In genomic region chr4:166538491-166539005, GRCh38 we compare ENCODE assay signal across 31 cellular contexts.
DNase-seq lines count a peak whose midpoint lies in the region; ATAC-seq and TF ChIP-seq lines count a peak whose summit lies in the region.
"Had no signal": no experiment of that assay in that cellular context is flagged by ENCODE, and none has a peak within 500 bp of the region (broad histone marks: within the 10 kb centered on the region; RNA-seq: fewer than 3 reads in every experiment).

No MANE protein-coding gene starts in this region.

- H3K4me3 ChIP-seq in PC-3 (ENCODE audit: low read length) (no peak overlapping the region), epithelial cell of esophagus (ENCODE audit: low read length) (no peak overlapping the region)
- H3K4me3 ChIP-seq: BLaER1 treated with 17β-estradiol and CSF1 and Interleukin-3, amounts not matched to agents 10 nM and 100 nM; gastroesophageal sphincter; GM12878; HAP-1; skin epidermis had no signal

- intact Hi-C loops in PC-3 (cut with micrococcal nuclease) = no loop called here

- H3K27me3 Mint-ChIP-seq in activated naive CD4-positive, alpha-beta T cell treated with anti-CD3 and anti-CD28 coated beads, Interleukin-2, amount 10 ng/mL, durations not matched to agents 7 days and 5 days = no peaks in the 10 kb centered on the region
- H3K27me3 Mint-ChIP-seq: activated naive CD8-positive, alpha-beta T cell; activated T-helper 17 cell treated with anti-CD3 and anti-CD28 coated beads, Interleukin-2, amount 50 U/mL, for 72 hours had no signal

- no peak for ATAC-seq in PC-3
- ATAC-seq: activated T-helper 17 cell treated with anti-CD3 and anti-CD28 coated beads, Interleukin-2, amount 50 U/mL, for 72 hours; esophagus mucosa; gastroesophageal sphincter; GM12878 had no signal

- TF ChIP-seq CTCF in PC-3 (conservative IDR thresholded peaks at IDR 0.05; ENCODE audit: low read depth, low read length) (no peak), epithelial cell of esophagus (IDR thresholded peaks at IDR 0.05; ENCODE audit: insufficient read depth, low read depth, low read length, missing control alignments) (no peak)

- H3K9me2 ChIP-seq in PC-3 (replicated peaks; ENCODE audit: low read length) = no peaks in the 10 kb centered on the region

- H3F3A ChIP-seq in PC-3 (ENCODE audit: low read length, unreplicated experiment) = no peaks in the 10 kb centered on the region

- no peak overlapping the region for H3K4me2 ChIP-seq in PC-3 (ENCODE audit: low read length)
- H3K4me2 ChIP-seq: BLaER1 treated with 17β-estradiol and CSF1 and Interleukin-3, amounts not matched to agents 10 nM and 100 nM had no signal

- no peaks in the 10 kb centered on the region for H3K4me1 Mint-ChIP-seq in activated naive CD4-positive, alpha-beta T cell treated with anti-CD3 and anti-CD28 coated beads, Interleukin-2, amount 10 ng/mL, durations not matched to agents 7 days and 5 days
- H3K4me1 Mint-ChIP-seq: activated T-helper 17 cell treated with anti-CD3 and anti-CD28 coated beads, Interleukin-2, amount 50 U/mL, for 72 hours had no signal

- H3K36me3 Mint-ChIP-seq in activated naive CD4-positive, alpha-beta T cell treated with anti-CD3 and anti-CD28 coated beads, Interleukin-2, amount 10 ng/mL, durations not matched to agents 7 days and 5 days = no peaks in the 10 kb centered on the region
- H3K36me3 Mint-ChIP-seq: activated naive CD8-positive, alpha-beta T cell had no signal

- DNase-seq in EL = peak; percentile 9
- peak; percentile 22 for DNase-seq in PC-3
- DNase-seq in epithelial cell of esophagus (ENCODE audit: low read depth) = peak; percentile 9
- DNase-seq in non-pigmented ciliary epithelial cell (ENCODE audit: low read depth) = peak; percentile 17
- no peak for DNase-seq in activated naive CD4-positive, alpha-beta T cell treated with anti-CD3 and anti-CD28 coated beads, Interleukin-2, amount 10 ng/mL, durations not matched to agents 7 days and 5 days
- no peak for DNase-seq in dedifferentiated amniotic fluid mesenchymal stem cell (ENCODE audit: extremely low spot score)
- no peak for DNase-seq in stimulated activated CD4-positive, alpha-beta T cell treated with anti-CD3 and anti-CD28 coated beads, Interleukin-4, amount 100 ng/mL, for 1 hour
- DNase-seq in NCI-H2081 treated with DMSO at 0.1 percent for 48 hours (lab: John Stamatoyannopoulos, UW) = no peak
- DNase-seq: ACHN; activated CD4-positive, alpha-beta T cell treated with anti-CD3 and anti-CD28 coated beads, Interleukin-2, amount 50 U/mL, for 4 hours; activated CD4-positive, CD25-positive, alpha-beta regulatory T cell; activated CD8-positive, alpha-beta memory T cell treated with anti-CD3 and anti-CD28 coated beads, Interleukin-2, amount 50 U/mL, for 48 hours; Caco-2; DMS79; effector CD8-positive, alpha-beta T cell; NCI-H1694 treated with DMSO at 0.1 percent for 48 hours; NCI-H345; occipital lobe; Right ventricle myocardium superior; stimulated activated CD4-positive, alpha-beta T cell treated with anti-CD3 and anti-CD28 coated beads, Interleukin-1b, Interleukin-23, amount 100 ng/mL, for 48 hours; substantia nigra; SW 1271; T1000 had no signal

- H2AFZ ChIP-seq in PC-3 (ENCODE audit: low read length) = peak overlapping the region; percentile 30; the same call in 1 of the 2 replicates

- H3K27ac Mint-ChIP-seq in activated naive CD4-positive, alpha-beta T cell treated with anti-CD3 and anti-CD28 coated beads, Interleukin-2, amount 10 ng/mL, durations not matched to agents 7 days and 5 days = no peak overlapping the region
- H3K27ac Mint-ChIP-seq: activated naive CD8-positive, alpha-beta T cell; activated T-helper 17 cell treated with anti-CD3 and anti-CD28 coated beads, Interleukin-2, amount 50 U/mL, for 72 hours had no signal

- POLR2A ChIA-PET in PC-3 (lab: Charles Lee; ENCODE audit: unreplicated experiment) = no interaction called here

- no peaks in the 10 kb centered on the region for H3K36me3 ChIP-seq in PC-3 (ENCODE audit: low read depth, low read length)
- H3K36me3 ChIP-seq: BLaER1 treated with 17β-estradiol and CSF1 and Interleukin-3, amounts not matched to agents 10 nM and 100 nM; gastroesophageal sphincter; HAP-1 had no signal

- no peak overlapping the region for H3K27ac ChIP-seq in PC-3 (ENCODE audit: low read length)
- H3K27ac ChIP-seq: BLaER1 treated with 17β-estradiol and CSF1 and Interleukin-3, amounts not matched to agents 10 nM and 100 nM; gastroesophageal sphincter; skin epidermis had no signal

- H3K9ac ChIP-seq in PC-3 (ENCODE audit: low read length) = no peak overlapping the region
- H3K9ac ChIP-seq: BLaER1 treated with 17β-estradiol and CSF1 and Interleukin-3, amounts not matched to agents 10 nM and 100 nM had no signal

- H3K4me1 ChIP-seq in PC-3 (ENCODE audit: insufficient read depth, low read length) = peaks cover 6% of the 10 kb centered on the region; the same call in 1 of the 2 replicates
- H3K4me1 ChIP-seq: gastroesophageal sphincter, HAP-1 had no signal

- no TSS peak for BruUV-seq in PC-3 (replicated peaks; lab: Mats Ljungman, UMichigan)

- no peaks in the 10 kb centered on the region for H4K20me1 ChIP-seq in PC-3 (ENCODE audit: low read length)
- H4K20me1 ChIP-seq: BLaER1 treated with 17β-estradiol and CSF1 and Interleukin-3, amounts not matched to agents 10 nM and 100 nM had no signal

- H3K4me3 Mint-ChIP-seq in activated naive CD4-positive, alpha-beta T cell treated with anti-CD3 and anti-CD28 coated beads, Interleukin-2, amount 10 ng/mL, durations not matched to agents 7 days and 5 days = no peak overlapping the region
- H3K4me3 Mint-ChIP-seq: activated naive CD8-positive, alpha-beta T cell; activated T-helper 17 cell treated with anti-CD3 and anti-CD28 coated beads, Interleukin-2, amount 50 U/mL, for 72 hours had no signal

- no peaks in the 10 kb centered on the region for H3K79me2 ChIP-seq in PC-3 (ENCODE audit: low read length)

- CTCF ChIA-PET in PC-3 (lab: Charles Lee) = no interaction called here
- CTCF ChIA-PET in activated naive CD4-positive, alpha-beta T cell treated with anti-CD3 and anti-CD28 coated beads, Interleukin-2, amount 10 ng/mL, durations not matched to agents 7 days and 5 days (lab: Charles Lee) = no interaction called here

- no peaks in the 10 kb centered on the region for H3K9me3 ChIP-seq in PC-3 (ENCODE audit: low read length)
- H3K9me3 ChIP-seq: BLaER1 treated with 17β-estradiol and CSF1 and Interleukin-3, amounts not matched to agents 10 nM and 100 nM; Caco-2; gastroesophageal sphincter; HAP-1 had no signal

- no peaks in the 10 kb centered on the region for H3K27me3 ChIP-seq in PC-3 (ENCODE audit: low read length)
- H3K27me3 ChIP-seq: BLaER1 treated with 17β-estradiol and CSF1 and Interleukin-3, amounts not matched to agents 10 nM and 100 nM; gastroesophageal sphincter had no signal

- peaks cover 2% of the 10 kb centered on the region for H3K9me3 Mint-ChIP-seq in activated naive CD4-positive, alpha-beta T cell treated with anti-CD3 and anti-CD28 coated beads, Interleukin-2, amount 10 ng/mL, durations not matched to agents 7 days and 5 days

Comparison
In these comparisons a context has a peak if more than half of its experiments do, and no peak if none do; other contexts are left out.
1. DNase-seq: peak in EL (single experiment), PC-3 (single experiment), epithelial cell of esophagus (single experiment) and non-pigmented ciliary epithelial cell (single experiment); none in activated naive CD4-positive, alpha-beta T cell treated with anti-CD3 and anti-CD28 coated beads, Interleukin-2, amount 10 ng/mL, durations not matched to agents 7 days and 5 days (single experiment), dedifferentiated amniotic fluid mesenchymal stem cell (single experiment), stimulated activated CD4-positive, alpha-beta T cell treated with anti-CD3 and anti-CD28 coated beads, Interleukin-4, amount 100 ng/mL, for 1 hour (single experiment) and NCI-H2081 treated with DMSO at 0.1 percent for 48 hours (single experiment).